1 cellular context compared by ENCODE assay signal in genomic region chr12:56359851-56360767, GRCh38.
A peak's percentile ranks its signal among the peaks of the same experiment; 100 is the strongest.
TF ChIP-seq lines count a peak whose summit lies in the region.

STAT2 (minus strand) TSS chr12:56360107; CDS start chr12:56356571, 3,536 bp downstream.

TF ChIP-seq in HepG2, 621 proteins besides CTCF, POLR2A, EP300 and RAD21 (continued from another document and continues in another):
- no peak for TF ChIP-seq GMEB2 (CRISPR knock-in tag; IDR thresholded peaks at IDR 0.05; ENCODE audit: low read depth)
- TF ChIP-seq POGK (CRISPR knock-in tag; conservative IDR thresholded peaks at IDR 0.05): peak; percentile 50
- peak; percentile 73 for TF ChIP-seq POLR2AphosphoS5 (IDR thresholded peaks at IDR 0.05; ENCODE audit: low read depth, low read length)
- TF ChIP-seq ZNF605 (CRISPR knock-in tag; IDR thresholded peaks at IDR 0.05): peak; percentile 61; the same call in 1 of the 2 replicates
- TF ChIP-seq E2F2 (CRISPR knock-in tag; IDR thresholded peaks at IDR 0.05; ENCODE audit: borderline replicate concordance): peak; percentile 21; the same call in 1 of the 2 replicates
- 0 out of 2 replicates have a peak, but pooled peaks have one; percentile 25 for TF ChIP-seq CSRNP1 (CRISPR knock-in tag; IDR thresholded peaks at IDR 0.05)
- 0 out of 2 replicates have a peak, but pooled peaks have one; percentile 21 for TF ChIP-seq ZMYM2 (CRISPR knock-in tag; IDR thresholded peaks at IDR 0.05)
- TF ChIP-seq ZSCAN12 (CRISPR knock-in tag; IDR thresholded peaks at IDR 0.05): 0 out of 2 replicates have a peak, but pooled peaks have one; percentile 39
- no peak for TF ChIP-seq SP1 (IDR thresholded peaks at IDR 0.05)
- peak; percentile 82 for TF ChIP-seq SP1 (CRISPR knock-in tag; IDR thresholded peaks at IDR 0.05)
- no peak for TF ChIP-seq ZNF234 (CRISPR knock-in tag; conservative IDR thresholded peaks at IDR 0.05)
- TF ChIP-seq PRDM10 (CRISPR knock-in tag; IDR thresholded peaks at IDR 0.05; ENCODE audit: low read depth): peak; percentile 95
- TF ChIP-seq HMGXB3 (CRISPR knock-in tag; IDR thresholded peaks at IDR 0.05; ENCODE audit: borderline replicate concordance): 0 out of 2 replicates have a peak, but pooled peaks have one; percentile 13
- 0 out of 2 replicates have a peak, but pooled peaks have one; percentile 8 for TF ChIP-seq SOX5 (CRISPR knock-in tag; IDR thresholded peaks at IDR 0.05; ENCODE audit: borderline replicate concordance)
- peak; percentile 25; the same call in 1 of the 2 replicates for TF ChIP-seq KLF11 (CRISPR knock-in tag; IDR thresholded peaks at IDR 0.05)
- peak; percentile 52; the same call in 1 of the 2 replicates for TF ChIP-seq GMEB1 (CRISPR knock-in tag; IDR thresholded peaks at IDR 0.05; ENCODE audit: borderline replicate concordance)
- TF ChIP-seq ZNF678 (CRISPR knock-in tag; IDR thresholded peaks at IDR 0.05): no peak
- TF ChIP-seq MNT (IDR thresholded peaks at IDR 0.05): peak; percentile 37; the same call in 1 of the 2 replicates
- 0 out of 2 replicates have a peak, but pooled peaks have one; percentile 19 for TF ChIP-seq ZBTB14 (CRISPR knock-in tag; IDR thresholded peaks at IDR 0.05)
- TF ChIP-seq SAFB2 (CRISPR knock-in tag; IDR thresholded peaks at IDR 0.05; ENCODE audit: borderline replicate concordance, low read depth): peak; percentile 30; the same call in 1 of the 2 replicates
- TF ChIP-seq FLYWCH1 (CRISPR knock-in tag; IDR thresholded peaks at IDR 0.05): no peak
- TF ChIP-seq TEAD2 (CRISPR knock-in tag; IDR thresholded peaks at IDR 0.05): no peak
- TF ChIP-seq KMT2A (CRISPR knock-in tag; IDR thresholded peaks at IDR 0.05): peak; percentile 70
- peak; percentile 81 for TF ChIP-seq PATZ1 (CRISPR knock-in tag; IDR thresholded peaks at IDR 0.05)
- peak; percentile 24 for TF ChIP-seq TARDBP (CRISPR knock-in tag; IDR thresholded peaks at IDR 0.05)
- TF ChIP-seq ZFP91 (CRISPR knock-in tag; IDR thresholded peaks at IDR 0.05; ENCODE audit: borderline replicate concordance): peak; percentile 71; the same call in 1 of the 2 replicates
